In genomic region chr20:18090044-18090443, GRCh38 we compare ENCODE assay signal across 18 cellular contexts. TPM values are rescaled to one million over a fixed set of nuclear protein-coding genes. Genes with fewer than 3 reads are reported as not detected.
DNase-seq lines count a peak whose midpoint lies in the region; ATAC-seq and TF ChIP-seq lines count a peak whose summit lies in the region.
"Had no signal": no experiment of that assay in that cellular context is flagged by ENCODE, and none has a peak within 500 bp of the region (broad histone marks: within the 10 kb centered on the region; RNA-seq: fewer than 3 reads in every experiment).

No MANE protein-coding gene starts in this region.

- POLR2A ChIA-PET in Caco-2 (lab: Charles Lee) = interaction anchor here (1.0 kb wide), 1 partner anchor 54 kb away, joined by 3 read pairs; no protein-coding TSS in a partner anchor

- peaks cover 36% of the 10 kb centered on the region for H3K4me1 Mint-ChIP-seq in Caco-2 (ENCODE audit: low read depth, unreplicated experiment)

- TF ChIP-seq CTCF in Caco-2 (IDR thresholded peaks at IDR 0.05; ENCODE audit: insufficient read depth in 1 of 2, low read depth in 1 of 2, low read length in 1 of 2, severe bottlenecking in 1 of 2, unreplicated experiment in 1 of 2) (peak in 1 of 2 experiments; percentile 51), mucosa of descending colon (IDR thresholded peaks at IDR 0.05) (no peak)

- no peak for ATAC-seq in GM19324 (IDR thresholded peaks at IDR 0.05; ENCODE audit: low FRiP score, unreplicated experiment)
- ATAC-seq in mucosa of descending colon = no peak

- H3K4me3 Mint-ChIP-seq in Caco-2 (ENCODE audit: unreplicated experiment) = no peak overlapping the region
- H3K4me3 Mint-ChIP-seq: CD4-positive, CD25-positive, alpha-beta regulatory T cell had no signal

- DNase-seq in Caco-2 (peak; percentile 48 to 50), HT-29 (ENCODE audit: low spot score) (peak; percentile 19), dermis blood vessel endothelial cell (peak; percentile 3), myocyte (ENCODE audit: low read depth) (peak; percentile 9), mucosa of descending colon (no peak), Ammon's horn (ENCODE audit: low spot score) (no peak)
- DNase-seq: AML-193; Calu3; CD4-positive, CD25-positive, alpha-beta regulatory T cell; DMS53; MM.1S; NCI-H1105 treated with DMSO at 0.1 percent for 48 hours; NCI-H1694 treated with DMSO at 0.1 percent for 48 hours; NCI-H226; NCI-H526 had no signal

- H3K4me1 ChIP-seq in Caco-2 (peaks cover 17% of the 10 kb centered on the region), mucosa of descending colon (ENCODE audit: low read depth) (peaks cover 3% of the 10 kb centered on the region)
- H3K4me1 ChIP-seq: HAP-1, SJSA1 had no signal

- H3K4me3 ChIP-seq in Caco-2 (ENCODE audit: low read depth, low read length) (no peak overlapping the region), mucosa of descending colon (no peak overlapping the region)
- H3K4me3 ChIP-seq: HAP-1, SJSA1 had no signal

- H3K9me3 ChIP-seq in Caco-2 (no peaks in the 10 kb centered on the region), mucosa of descending colon (no peaks in the 10 kb centered on the region)
- H3K9me3 ChIP-seq: HAP-1, SJSA1 had no signal

- intact Hi-C loops in Caco-2 (cut with micrococcal nuclease; ENCODE audit: unreplicated experiment) = no loop called here
- intact Hi-C loops in mucosa of descending colon (cut with DNase I, micrococcal nuclease) = no loop called here

- CTCF ChIA-PET in Caco-2 (lab: Charles Lee) = interaction anchor here (0.6 to 0.8 kb wide), 2 partner anchors 56 to 95 kb away, joined by 3 read pairs; no protein-coding TSS in a partner anchor

- no peaks in the 10 kb centered on the region for H3K27me3 ChIP-seq in Caco-2 (replicated peaks; ENCODE audit: control insufficient read depth, insufficient read depth, low read length)

- H3K36me3 Mint-ChIP-seq in Caco-2 (ENCODE audit: insufficient read depth, unreplicated experiment) = no peaks in the 10 kb centered on the region
- H3K36me3 Mint-ChIP-seq: CD4-positive, CD25-positive, alpha-beta regulatory T cell had no signal

- H3K36me3 ChIP-seq in Caco-2 (ENCODE audit: control insufficient read depth, insufficient read depth, low read length) (no peaks in the 10 kb centered on the region; the same call in 1 of the 2 replicates), mucosa of descending colon (ENCODE audit: low read depth) (no peaks in the 10 kb centered on the region)
- H3K36me3 ChIP-seq: HAP-1, SJSA1 had no signal

- H3K27ac Mint-ChIP-seq in Caco-2 (ENCODE audit: unreplicated experiment) = no peak overlapping the region
- H3K27ac Mint-ChIP-seq: CD4-positive, CD25-positive, alpha-beta regulatory T cell had no signal

- no TSS peak for BruUV-seq in Caco-2 (replicated peaks; lab: Mats Ljungman, UMichigan)

- no peaks in the 10 kb centered on the region for H3K9me3 Mint-ChIP-seq in Caco-2 (ENCODE audit: unreplicated experiment)
- H3K9me3 Mint-ChIP-seq: CD4-positive, CD25-positive, alpha-beta regulatory T cell had no signal

- H3K27me3 Mint-ChIP-seq in Caco-2 (ENCODE audit: insufficient read depth, unreplicated experiment) = no peaks in the 10 kb centered on the region

RNA-seq across cellular contexts. Expression of gene OVOL2, which starts 32.3 kb away (rescaled TPM):
- total RNA-seq in Caco-2 (2022) (8.8 and 11.5 TPM in 2 replicates), dermis blood vessel endothelial cell (not detected in 2 replicates), myocyte (not detected in 2 replicates), mucosa of descending colon (10 to 100 TPM; 11.5 to 36.3 (median 15.2) TPM)
- total RNA-seq in HT-29 (2014; rRNA removed; shearing (Covaris generic)) = 17.9 and 18.8 TPM in 2 replicates
- polyA plus RNA-seq in myocyte (2012) = not detected
- total RNA-seq: CD4-positive, CD25-positive, alpha-beta regulatory T cell; SJSA1 had no signal
- polyA plus RNA-seq: CD4-positive, CD25-positive, alpha-beta regulatory T cell had no signal

RNA-seq across cellular contexts. Expression of gene KAT14, which starts 47.6 kb away (rescaled TPM):
- total RNA-seq in Caco-2 (2022) (77.1 and 83.2 TPM in 2 replicates), dermis blood vessel endothelial cell (9.1 and 11.1 TPM in 2 replicates), myocyte (25.4 and 26.4 TPM in 2 replicates), mucosa of descending colon (10 to 100 TPM; 13.0 to 23.4 (median 16.6) TPM)
- 2.6 and 3.6 TPM in 2 replicates for total RNA-seq in HT-29 (2014; rRNA removed; shearing (Covaris generic))
- polyA plus RNA-seq in myocyte (2012) = 12.6 TPM

RNA-seq across cellular contexts. Expression of gene PET117, which starts 47.6 kb away (rescaled TPM):
- 30.2 and 30.9 TPM in 2 replicates for total RNA-seq in Caco-2 (2022)
- 10.2 and 10.4 TPM in 2 replicates for total RNA-seq in HT-29 (2014; rRNA removed; shearing (Covaris generic))
- total RNA-seq in dermis blood vessel endothelial cell = 10.4 and 14.3 TPM in 2 replicates
- 25.2 and 28.6 TPM in 2 replicates for total RNA-seq in myocyte
- polyA plus RNA-seq in myocyte (2012) = 12.2 TPM
- total RNA-seq in mucosa of descending colon = 10 to 100 TPM; 13.6 to 25.6 (median 14.7) TPM

Comparison
In these comparisons a context has a peak if more than half of its experiments do, and no peak if none do; other contexts are left out.
1. DNase-seq: peak in Caco-2 (2 of 2), HT-29 (single experiment), dermis blood vessel endothelial cell (single experiment) and myocyte (single experiment); none in mucosa of descending colon (0 of 3) and Ammon's horn (single experiment).